1 cellular context compared by ENCODE assay signal in genomic region chr1:93846929-93847810, GRCh38.
TF ChIP-seq lines count a peak whose summit lies in the region.

No MANE protein-coding gene starts in this region.

TF ChIP-seq in K562, 482 proteins besides CTCF, POLR2A, EP300 and RAD21 (continued from another document and continues in another):
- no peak for TF ChIP-seq NCOA2 (IDR thresholded peaks at IDR 0.05; ENCODE audit: partially characterized antibody in 2 of 2)
- no peak for TF ChIP-seq PCBP1 (IDR thresholded peaks at IDR 0.05; ENCODE audit: low read depth, low read length, poor library complexity, severe bottlenecking)
- no peak for TF ChIP-seq ZNF316 (IDR thresholded peaks at IDR 0.05)
- TF ChIP-seq ZSCAN32 (CRISPR knock-in tag; IDR thresholded peaks at IDR 0.05) = no peak
- peak in 1 of 2 experiments; percentile 50 for TF ChIP-seq E2F6 (IDR thresholded peaks at IDR 0.05; ENCODE audit: borderline replicate concordance in 1 of 2, extremely low read depth in 1 of 2, insufficient read depth in 1 of 2, insufficient read length in 1 of 2, low read depth in 1 of 2, low read length in 1 of 2, poor library complexity in 1 of 2, severe bottlenecking in 1 of 2)
- TF ChIP-seq L3MBTL2 (IDR thresholded peaks at IDR 0.05) = peak; percentile 64
- TF ChIP-seq ASH1L (IDR thresholded peaks at IDR 0.05; ENCODE audit: borderline replicate concordance, low read depth, partially characterized antibody) = no peak
- TF ChIP-seq MCM2 (IDR thresholded peaks at IDR 0.05; ENCODE audit: low read depth) = no peak
- TF ChIP-seq ZC3H8 (IDR thresholded peaks at IDR 0.05) = 0 out of 2 replicates have a peak, but pooled peaks have one; percentile 56
- no peak for TF ChIP-seq SRSF9 (IDR thresholded peaks at IDR 0.05; ENCODE audit: borderline replicate concordance, low read depth, low read length)
- TF ChIP-seq CHD7 (IDR thresholded peaks at IDR 0.05; ENCODE audit: low read depth, low read length) = no peak
- TF ChIP-seq RB1 (IDR thresholded peaks at IDR 0.05; ENCODE audit: low read depth) = peak; percentile 68
- no peak for TF ChIP-seq CAMTA2 (CRISPR knock-in tag; conservative IDR thresholded peaks at IDR 0.05)
- peak in 1 of 2 experiments; percentile 71 for TF ChIP-seq AFF1 (IDR thresholded peaks at IDR 0.05; ENCODE audit: low read depth in 1 of 2, partially characterized antibody in 2 of 2)
- TF ChIP-seq ZNF318 (IDR thresholded peaks at IDR 0.05; ENCODE audit: borderline replicate concordance in 1 of 2, low read depth in 1 of 2) = no peak
- peak; percentile 42; the same call in 1 of the 2 replicates for TF ChIP-seq ZBTB7A (IDR thresholded peaks at IDR 0.05; ENCODE audit: borderline replicate concordance, control insufficient read depth, low read depth, low read length)
- no peak for TF ChIP-seq BRCA1 (IDR thresholded peaks at IDR 0.05)
- TF ChIP-seq BRCA1 (CRISPR knock-in tag; IDR thresholded peaks at IDR 0.05) = no peak
- no peak for TF ChIP-seq ZBTB26 (CRISPR knock-in tag; IDR thresholded peaks at IDR 0.05)
- no peak for TF ChIP-seq KAT2B (IDR thresholded peaks at IDR 0.05; ENCODE audit: low read depth, low read length)
- TF ChIP-seq GTF2F1 (IDR thresholded peaks at IDR 0.05; ENCODE audit: low read depth, low read length) = peak; percentile 70; the same call in 1 of the 2 replicates
- no peak for TF ChIP-seq CBX2 (IDR thresholded peaks at IDR 0.05; ENCODE audit: insufficient read depth, low read length, poor library complexity, severe bottlenecking)
- no peak for TF ChIP-seq SETDB1 (IDR thresholded peaks at IDR 0.05; ENCODE audit: low read length)
- TF ChIP-seq ZNF77 (CRISPR knock-in tag; IDR thresholded peaks at IDR 0.05) = no peak
- TF ChIP-seq CC2D1A (IDR thresholded peaks at IDR 0.05) = peak; percentile 98
- no peak for TF ChIP-seq ZNF583 (CRISPR knock-in tag; IDR thresholded peaks at IDR 0.05)
- no peak for TF ChIP-seq HNRNPK (IDR thresholded peaks at IDR 0.05; ENCODE audit: low read depth, low read length, poor library complexity, severe bottlenecking)
- TF ChIP-seq MEF2A (IDR thresholded peaks at IDR 0.05; ENCODE audit: control insufficient read depth, low read depth, low read length) = no peak
- no peak for TF ChIP-seq ZNF212 (CRISPR knock-in tag; IDR thresholded peaks at IDR 0.05)
- TF ChIP-seq ZNF3 (CRISPR knock-in tag; IDR thresholded peaks at IDR 0.05) = no peak
- TF ChIP-seq ZNF263 (CRISPR knock-in tag; IDR thresholded peaks at IDR 0.05; ENCODE audit: borderline replicate concordance) = no peak
- 0 out of 2 replicates have a peak, but pooled peaks have one; percentile 46 for TF ChIP-seq EP400 (IDR thresholded peaks at IDR 0.05)
- peak; percentile 42 for TF ChIP-seq FUS (optimal IDR thresholded peaks at IDR 0.05; ENCODE audit: low read depth, low read length)
- TF ChIP-seq CBFA2T3 (IDR thresholded peaks at IDR 0.05) = no peak
